17 cellular contexts compared by ENCODE assay signal in the genomic region with DNA sequence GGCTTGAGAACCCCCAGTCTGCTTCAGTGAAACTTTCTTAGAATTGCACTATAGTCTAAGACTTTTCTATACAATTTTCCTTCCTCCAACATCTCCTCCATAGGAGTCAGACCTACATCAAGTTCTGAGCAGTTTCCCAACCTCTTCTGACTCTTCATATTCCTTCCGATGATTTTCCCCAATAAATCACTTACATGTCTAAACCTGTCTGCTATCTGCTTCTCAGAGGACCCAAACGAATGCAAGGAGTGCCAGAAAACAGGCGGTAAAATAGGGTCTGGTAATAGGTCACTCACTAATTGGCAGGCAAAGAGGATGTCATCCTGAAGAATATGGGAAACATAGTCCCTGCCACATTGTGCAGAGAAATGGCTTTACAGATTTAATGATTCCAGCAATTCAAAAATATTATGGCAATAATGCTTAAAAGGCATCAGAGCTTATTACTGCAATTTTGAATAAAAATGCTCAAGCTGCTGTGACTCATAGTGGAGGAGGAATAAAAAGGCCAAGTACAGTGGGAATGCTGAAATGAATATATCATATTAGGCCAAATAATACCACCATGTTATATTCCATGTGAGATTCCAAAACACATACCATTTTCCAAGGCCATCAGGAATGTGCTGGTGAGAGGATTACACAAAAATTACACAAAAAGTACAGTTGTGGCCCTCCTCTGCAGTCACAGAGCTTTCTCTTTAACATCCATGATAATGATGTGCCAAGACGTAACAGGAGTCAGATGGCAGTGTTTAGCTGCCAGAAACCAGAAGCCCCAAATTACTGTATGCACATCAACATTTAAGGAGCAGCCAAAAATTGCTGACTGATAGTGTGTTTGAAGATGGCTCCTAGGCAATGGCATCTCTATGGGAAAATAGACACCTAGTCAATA.
"Had no signal": no experiment of that assay in that cellular context is flagged by ENCODE, and none has a peak within 500 bp of the region (broad histone marks: within the 10 kb centered on the region; RNA-seq: fewer than 3 reads in every experiment).

No MANE protein-coding gene starts in this region.

- H3K4me1 ChIP-seq: adrenal gland, colonic mucosa, lower lobe of right lung, spleen, upper lobe of left lung had no signal

- H3K27ac ChIP-seq: adrenal gland, colonic mucosa, lower lobe of right lung, spleen, testis, upper lobe of left lung had no signal

- H3K36me3 ChIP-seq: adrenal gland, colonic mucosa, lower lobe of right lung, spleen, upper lobe of left lung had no signal

- DNase-seq: activated CD4-positive, alpha-beta T cell treated with anti-CD3 and anti-CD28 coated beads for 36 hours; activated CD4-positive, alpha-beta T cell treated with anti-CD3 and anti-CD28 coated beads, Interleukin-2, amount 50 U/mL, for 48 hours; activated gamma-delta T cell; adrenal gland; central memory CD4-positive, alpha-beta T cell; colonic mucosa; erythroblast; hippocampal formation; left colon; lower lobe of right lung; retina; spleen; stimulated activated CD4-positive, alpha-beta T cell treated with anti-CD3 and anti-CD28 coated beads, Interleukin-4, amount 100 ng/mL, for 4 hours; testis; upper lobe of left lung had no signal

- H3K9me3 ChIP-seq: adrenal gland, colonic mucosa, lower lobe of right lung, spleen, testis, upper lobe of left lung had no signal

- H3K4me3 ChIP-seq: adrenal gland, colonic mucosa, lower lobe of right lung, spleen, testis, upper lobe of left lung had no signal

- ATAC-seq: activated CD4-positive, alpha-beta T cell treated with anti-CD3 and anti-CD28 coated beads for 36 hours; left colon; lower lobe of right lung; stimulated activated memory B cell treated with anti-CD40 and anti-IgM and Interleukin-4, amounts not matched to agents 10 μg/mL and 1 μg/mL and 100 μg/mL, for 72 hours; WTC11 had no signal

- H3K27me3 ChIP-seq: adrenal gland, colonic mucosa, spleen, testis, upper lobe of left lung had no signal
